ENCODE assay signal across 18 cellular contexts in the genomic region with DNA sequence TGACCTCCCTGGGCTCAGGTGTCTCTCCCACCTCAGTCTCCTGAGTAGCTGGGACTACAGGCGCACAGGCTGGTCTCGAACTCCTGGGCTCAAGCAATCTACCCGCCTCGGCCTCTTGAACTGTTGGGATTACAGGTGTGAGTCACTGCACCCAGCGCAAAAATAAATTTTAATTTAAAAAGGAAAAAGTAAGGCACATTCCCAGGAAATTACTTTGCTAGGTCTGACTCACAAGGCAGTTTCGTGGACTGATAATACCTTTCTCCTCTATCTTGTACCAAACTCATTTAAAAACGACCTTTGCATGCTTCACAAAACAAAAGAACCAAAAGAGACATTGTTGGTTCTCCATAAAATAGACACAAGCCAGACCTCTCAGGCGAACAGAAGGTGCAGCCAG. TPM values are rescaled to one million over a fixed set of nuclear protein-coding genes. Genes with fewer than 3 reads are reported as not detected.
DNase-seq lines count a peak whose midpoint lies in the region; ATAC-seq and TF ChIP-seq lines count a peak whose summit lies in the region.
"Had no signal": no experiment of that assay in that cellular context is flagged by ENCODE, and none has a peak within 500 bp of the region (broad histone marks: within the 10 kb centered on the region; RNA-seq: fewer than 3 reads in every experiment).

No MANE protein-coding gene starts in this region.

- H3K27ac ChIP-seq in ACC112 (ENCODE audit: low read depth, low read length) (peak overlapping the region; percentile 80), foreskin keratinocyte (peak overlapping the region; percentile 99)
- H3K27ac ChIP-seq: C4-2B, gastroesophageal sphincter, left lung, neutrophil, tibial artery had no signal

- POLR2A ChIA-PET in WTC11 (lab: Charles Lee), result no interaction called here

- no peak overlapping the region for H2AFZ ChIP-seq in ACC112 (ENCODE audit: low read length, unreplicated experiment)

- H3K27me3 Mint-ChIP-seq in WTC11 (ENCODE audit: low read depth), result no peaks in the 10 kb centered on the region
- H3K27me3 Mint-ChIP-seq: T-helper 17 cell had no signal

- CTCF ChIA-PET in WTC11 (lab: Charles Lee), result no interaction called here

- peaks cover 9% of the 10 kb centered on the region; the same call in 1 of the 2 replicates for H3K36me3 Mint-ChIP-seq in WTC11

- H3K9me3 Mint-ChIP-seq in WTC11, result peaks cover 4% of the 10 kb centered on the region; the same call in 1 of the 2 replicates

- H3K79me2 ChIP-seq in ACC112 (ENCODE audit: control insufficient read depth, insufficient read depth, low read length, unreplicated experiment), result peaks cover 13% of the 10 kb centered on the region

- DNase-seq in HT1080 (ENCODE audit: low read depth), result peak; percentile 81
- peak; percentile 19 for DNase-seq in amniotic stem cell (lab: John Stamatoyannopoulos, UW)
- peak; percentile 71 to 86 for DNase-seq in foreskin keratinocyte
- no peak for DNase-seq in WTC11 (ENCODE audit: low spot score)
- no peak for DNase-seq in NCI-H69 (lab: John Stamatoyannopoulos, UW)
- DNase-seq in GOT3 (lab: John Stamatoyannopoulos, UW), result no peak
- DNase-seq: left lung; NCI-H1930; right cardiac atrium; SHP77 treated with DMSO at 0.1 percent for 48 hours; stimulated activated naive CD4-positive, alpha-beta T cell; T-helper 17 cell; tibial artery had no signal

- ATAC-seq in foreskin keratinocyte, result peak; percentile 66
- ATAC-seq in WTC11, result no peak
- ATAC-seq in GM18867 (IDR thresholded peaks at IDR 0.05; ENCODE audit: unreplicated experiment), result no peak
- ATAC-seq: gastroesophageal sphincter, left lung, right cardiac atrium, T-helper 17 cell had no signal

- no peak overlapping the region for H3K4me3 ChIP-seq in ACC112 (ENCODE audit: low read depth, low read length)
- H3K4me3 ChIP-seq: gastroesophageal sphincter, left lung, tibial artery had no signal

- H3K4me3 Mint-ChIP-seq in WTC11, result no peak overlapping the region
- H3K4me3 Mint-ChIP-seq: T-helper 17 cell had no signal

- H3K36me3 ChIP-seq in ACC112 (ENCODE audit: insufficient read depth, low read length), result peaks cover 26% of the 10 kb centered on the region

- H3K27me3 ChIP-seq in ACC112 (ENCODE audit: insufficient read depth, low read length), result no peaks in the 10 kb centered on the region
- H3K27me3 ChIP-seq in foreskin keratinocyte, result no peaks in the 10 kb centered on the region
- H3K27me3 ChIP-seq: gastroesophageal sphincter, left lung, neutrophil, tibial artery had no signal

- H3K4me1 ChIP-seq in ACC112 (ENCODE audit: control insufficient read depth, insufficient read depth, low read length, unreplicated experiment) (peaks cover 38% of the 10 kb centered on the region), foreskin keratinocyte (peaks cover 29% of the 10 kb centered on the region)
- H3K4me1 ChIP-seq: gastroesophageal sphincter, tibial artery had no signal

- no peak overlapping the region; the same call in 1 of the 2 replicates for H3K27ac Mint-ChIP-seq in WTC11

- H3K4me1 Mint-ChIP-seq in WTC11, result no peaks in the 10 kb centered on the region

- TF ChIP-seq CTCF in foreskin keratinocyte (conservative IDR thresholded peaks at IDR 0.05), result no peak
- no peak for TF ChIP-seq CTCF in WTC11 (IDR thresholded peaks at IDR 0.05)

TF ChIP-seq in WTC11, 78 proteins besides CTCF, POLR2A, EP300 and RAD21:
- no peak for TF ChIP-seq PRRX2 (CRISPR knock-in tag; IDR thresholded peaks at IDR 0.05)
- no peak for TF ChIP-seq MLX (CRISPR knock-in tag; IDR thresholded peaks at IDR 0.05)
- no peak for TF ChIP-seq RELA (CRISPR knock-in tag; IDR thresholded peaks at IDR 0.05; ENCODE audit: borderline replicate concordance)
- no peak for TF ChIP-seq ESRRA (CRISPR knock-in tag; IDR thresholded peaks at IDR 0.05; ENCODE audit: borderline replicate concordance)
- no peak for TF ChIP-seq IRF2 (CRISPR knock-in tag; IDR thresholded peaks at IDR 0.05; ENCODE audit: borderline replicate concordance, low read depth)
- TF ChIP-seq, protein P1, sequence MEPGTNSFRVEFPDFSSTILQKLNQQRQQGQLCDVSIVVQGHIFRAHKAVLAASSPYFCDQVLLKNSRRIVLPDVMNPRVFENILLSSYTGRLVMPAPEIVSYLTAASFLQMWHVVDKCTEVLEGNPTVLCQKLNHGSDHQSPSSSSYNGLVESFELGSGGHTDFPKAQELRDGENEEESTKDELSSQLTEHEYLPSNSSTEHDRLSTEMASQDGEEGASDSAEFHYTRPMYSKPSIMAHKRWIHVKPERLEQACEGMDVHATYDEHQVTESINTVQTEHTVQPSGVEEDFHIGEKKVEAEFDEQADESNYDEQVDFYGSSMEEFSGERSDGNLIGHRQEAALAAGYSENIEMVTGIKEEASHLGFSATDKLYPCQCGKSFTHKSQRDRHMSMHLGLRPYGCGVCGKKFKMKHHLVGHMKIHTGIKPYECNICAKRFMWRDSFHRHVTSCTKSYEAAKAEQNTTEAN (CRISPR knock-in tag; IDR thresholded peaks at IDR 0.05), result no peak
- no peak for TF ChIP-seq FOXK1 (CRISPR knock-in tag; IDR thresholded peaks at IDR 0.05)
- TF ChIP-seq, protein P2, sequence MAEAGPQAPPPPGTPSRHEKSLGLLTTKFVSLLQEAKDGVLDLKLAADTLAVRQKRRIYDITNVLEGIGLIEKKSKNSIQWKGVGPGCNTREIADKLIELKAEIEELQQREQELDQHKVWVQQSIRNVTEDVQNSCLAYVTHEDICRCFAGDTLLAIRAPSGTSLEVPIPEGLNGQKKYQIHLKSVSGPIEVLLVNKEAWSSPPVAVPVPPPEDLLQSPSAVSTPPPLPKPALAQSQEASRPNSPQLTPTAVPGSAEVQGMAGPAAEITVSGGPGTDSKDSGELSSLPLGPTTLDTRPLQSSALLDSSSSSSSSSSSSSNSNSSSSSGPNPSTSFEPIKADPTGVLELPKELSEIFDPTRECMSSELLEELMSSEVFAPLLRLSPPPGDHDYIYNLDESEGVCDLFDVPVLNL (CRISPR knock-in tag; IDR thresholded peaks at IDR 0.05; ENCODE audit: borderline replicate concordance, low read depth), result no peak
- TF ChIP-seq PREB (CRISPR knock-in tag; IDR thresholded peaks at IDR 0.05; ENCODE audit: borderline replicate concordance), result no peak

RNA-seq across cellular contexts. Expression of gene PARP12, which starts 29.7 kb away (rescaled TPM):
- 8.8 and 11.7 TPM in 2 replicates for total RNA-seq in HT1080 (2014; rRNA removed; shearing (Covaris generic))
- polyA plus RNA-seq in HT1080 (2015; cell fraction: cytosol; rRNA removed), result 7.5 and 9.0 TPM in 2 replicates
- polyA plus RNA-seq in HT1080 (2015; cell fraction: nucleus; rRNA removed), result 19.6 and 19.8 TPM in 2 replicates
- 61.0 and 67.0 TPM in 2 replicates for total RNA-seq in foreskin keratinocyte
- polyA plus RNA-seq in foreskin keratinocyte, result 37.4 and 41.7 TPM in 2 replicates
- total RNA-seq in WTC11 (2021), result 9.1 to 10.5 TPM (median 9.5 TPM) in 3 replicates

Comparison
In these comparisons a context has a peak if more than half of its experiments do, and no peak if none do; other contexts are left out.
1. DNase-seq: peak in HT1080 (single experiment), amniotic stem cell (single experiment) and foreskin keratinocyte (2 of 2); none in WTC11 (single experiment), NCI-H69 (single experiment) and GOT3 (single experiment).